ENCODE assay signal across 25 cellular contexts in genomic region chr4:40562681-40563080, GRCh38.
DNase-seq lines count a peak whose midpoint lies in the region; ATAC-seq and TF ChIP-seq lines count a peak whose summit lies in the region.
"Had no signal": no experiment of that assay in that cellular context is flagged by ENCODE, and none has a peak within 500 bp of the region (broad histone marks: within the 10 kb centered on the region; RNA-seq: fewer than 3 reads in every experiment).

No MANE protein-coding gene starts in this region.

- H4K20me1 ChIP-seq in mammary epithelial cell (ENCODE audit: insufficient read depth, low read length) (no peaks in the 10 kb centered on the region), hepatocyte (ENCODE audit: insufficient read depth, poor library complexity, severe bottlenecking) (no peaks in the 10 kb centered on the region)
- H4K20me1 ChIP-seq: BLaER1 had no signal

- peak; percentile 37 for DNase-seq in MCF 10A (ENCODE audit: unreplicated experiment)
- no peak for DNase-seq in mammary epithelial cell
- peak; percentile 11 for DNase-seq in NCI-H69 (lab: John Stamatoyannopoulos, UW)
- DNase-seq in hepatocyte (ENCODE audit: low spot score), result no peak
- no peak for DNase-seq in upper lobe of left lung
- no peak for DNase-seq in DMS153 (lab: John Stamatoyannopoulos, UW)
- no peak for DNase-seq in COLO668 (lab: John Stamatoyannopoulos, UW; ENCODE audit: unreplicated experiment)
- DNase-seq in ovary, result no peak
- DNase-seq: activated B cell treated with CpG ODN at 0.5 μM for 24 hours; activated CD4-positive, alpha-beta T cell treated with anti-CD3 and anti-CD28 coated beads, Interleukin-2, amount 50 U/mL, for 4 hours; activated CD8-positive, alpha-beta memory T cell treated with anti-CD3 and anti-CD28 coated beads, Interleukin-2, amount 50 U/mL, for 48 hours; activated gamma-delta T cell; DMS 273 treated with DMSO at 0.1 percent for 48 hours; effector memory CD8-positive, alpha-beta T cell; kidney glomerular epithelial cell; NCI-H1105; NCI-H2107; occipital lobe; stimulated activated naive CD8-positive, alpha-beta T cell treated with anti-CD3 and anti-CD28 coated beads, Interleukin-15, amount 100 ng/mL, for 72 hours; transverse colon had no signal

- BruUV-seq in MCF 10A (replicated peaks; lab: Mats Ljungman, UMichigan) (no TSS peak), mammary epithelial cell (replicated peaks; lab: Mats Ljungman, UMichigan) (no TSS peak)

- in situ Hi-C loops in mammary epithelial cell (cut with MboI; ENCODE audit: low sequenced_read_pairs in 2 of 2), result no loop called here

- H3K36me3 ChIP-seq in mammary epithelial cell (ENCODE audit: insufficient read depth, low read length), result no peaks in the 10 kb centered on the region
- H3K36me3 ChIP-seq in hepatocyte (replicated peaks; ENCODE audit: insufficient read depth, low read depth), result no peaks in the 10 kb centered on the region
- no peaks in the 10 kb centered on the region for H3K36me3 ChIP-seq in upper lobe of left lung
- H3K36me3 ChIP-seq in ovary, result no peaks in the 10 kb centered on the region
- H3K36me3 ChIP-seq: BLaER1, esophagus muscularis mucosa, transverse colon had no signal

- no peak overlapping the region for H3K9ac ChIP-seq in mammary epithelial cell (ENCODE audit: insufficient read depth, low read length)
- H3K9ac ChIP-seq: BLaER1 had no signal

- H3K4me1 ChIP-seq in mammary epithelial cell (ENCODE audit: insufficient read depth, low read length) (peaks cover 3% of the 10 kb centered on the region), hepatocyte (ENCODE audit: insufficient read depth) (peaks cover 26% of the 10 kb centered on the region), upper lobe of left lung (peaks cover 11 to 43% (median 39%) of the 10 kb centered on the region in 4 donors), ovary (ENCODE audit: insufficient read depth) (peaks cover 12% of the 10 kb centered on the region)
- H3K4me1 ChIP-seq: esophagus muscularis mucosa, transverse colon had no signal

- H3K27ac Mint-ChIP-seq in MCF 10A (ENCODE audit: low read depth, unreplicated experiment), result no peak overlapping the region
- H3K27ac Mint-ChIP-seq: effector memory CD8-positive, alpha-beta T cell; memory B cell; stimulated activated naive CD8-positive, alpha-beta T cell treated with anti-CD3 and anti-CD28 coated beads, Interleukin-15, amount 100 ng/mL, for 72 hours had no signal

- H3K4me3 ChIP-seq in mammary epithelial cell (replicated peaks in 1 of 3; ENCODE audit: insufficient read depth in 1 of 3, low read depth in 2 of 3, low read length in 3 of 3) (no peak overlapping the region), hepatocyte (no peak overlapping the region), upper lobe of left lung (no peak overlapping the region), ovary (no peak overlapping the region)
- H3K4me3 ChIP-seq: BLaER1, esophagus muscularis mucosa, transverse colon had no signal

- TF ChIP-seq CTCF in MCF 10A (IDR thresholded peaks at IDR 0.05; ENCODE audit: unreplicated experiment) (no peak), mammary epithelial cell (conservative IDR thresholded peaks at IDR 0.05 in 1 of 2, IDR thresholded peaks at IDR 0.05 in 1 of 2; ENCODE audit: extremely low read depth in 1 of 2, insufficient read depth in 1 of 2, low read depth in 1 of 2, low read length in 2 of 2) (no peak), hepatocyte (IDR thresholded peaks at IDR 0.05; ENCODE audit: poor library complexity) (no peak), upper lobe of left lung (IDR thresholded peaks at IDR 0.05) (no peak), ovary (IDR thresholded peaks at IDR 0.05) (no peak)

- intact Hi-C loops in MCF 10A (cut with micrococcal nuclease) (no loop called here), mammary epithelial cell (cut with micrococcal nuclease) (no loop called here), ovary (cut with DNase I) (no loop called here)

- TF ChIP-seq POLR2A in upper lobe of left lung (IDR thresholded peaks at IDR 0.05) (no peak), ovary (IDR thresholded peaks at IDR 0.05) (no peak)

- H3K4me1 Mint-ChIP-seq in MCF 10A (ENCODE audit: insufficient read depth, unreplicated experiment), result no peaks in the 10 kb centered on the region

- no peak for ATAC-seq in upper lobe of left lung (ENCODE audit: low FRiP score in 2 of 2)
- ATAC-seq: stimulated activated naive CD8-positive, alpha-beta T cell treated with anti-CD3 and anti-CD28 coated beads, Interleukin-15, amount 100 ng/mL, for 72 hours had no signal

- POLR2A ChIA-PET in MCF 10A (lab: Yijun Ruan, JAX), result interaction anchor here (0.6 to 1.7 kb wide), 3 partner anchors 9 to 70 kb away, joined by 3 to 4 read pairs (median 3); no protein-coding TSS in a partner anchor

- H3K79me2 ChIP-seq in mammary epithelial cell (ENCODE audit: insufficient read depth, low read length) (no peaks in the 10 kb centered on the region), hepatocyte (peaks cover 40% of the 10 kb centered on the region)

- no peaks in the 10 kb centered on the region for H3K9me2 ChIP-seq in hepatocyte (replicated peaks; ENCODE audit: insufficient read depth)

- H2AFZ ChIP-seq in mammary epithelial cell (ENCODE audit: low read depth, low read length) (no peak overlapping the region), hepatocyte (no peak overlapping the region)

- H3K27me3 Mint-ChIP-seq in MCF 10A (ENCODE audit: insufficient read depth, unreplicated experiment), result no peaks in the 10 kb centered on the region
- H3K27me3 Mint-ChIP-seq: activated B cell treated with CpG ODN at 0.5 μM for 24 hours; memory B cell; stimulated activated naive CD8-positive, alpha-beta T cell treated with anti-CD3 and anti-CD28 coated beads, Interleukin-15, amount 100 ng/mL, for 72 hours had no signal

- H3K27me3 ChIP-seq in mammary epithelial cell (ENCODE audit: insufficient read depth, low read length) (no peaks in the 10 kb centered on the region), hepatocyte (no peaks in the 10 kb centered on the region), upper lobe of left lung (no peaks in the 10 kb centered on the region), ovary (no peaks in the 10 kb centered on the region)
- H3K27me3 ChIP-seq: BLaER1, esophagus muscularis mucosa, transverse colon had no signal

- CTCF ChIA-PET in MCF 10A (lab: Yijun Ruan, JAX) (interaction anchor here (0.7 to 1.1 kb wide), 2 partner anchors 44 to 177 kb away, joined by 3 read pairs; no protein-coding TSS in a partner anchor), mammary epithelial cell (lab: Charles Lee; ENCODE audit: low non-redundant PET) (interaction anchor here (0.6 kb wide), 1 partner anchor 1094 kb away, joined by 3 read pairs; no protein-coding TSS in a partner anchor)

- no peak overlapping the region for H3K27ac ChIP-seq in mammary epithelial cell (ENCODE audit: insufficient read depth, low read depth, low read length)
- peak overlapping the region; percentile 39 for H3K27ac ChIP-seq in hepatocyte
- peak overlapping the region; percentile 1 to 72 (median 36) for H3K27ac ChIP-seq in upper lobe of left lung
- no peak overlapping the region for H3K27ac ChIP-seq in ovary
- H3K27ac ChIP-seq: BLaER1, esophagus muscularis mucosa, RWPE1, transverse colon had no signal

- TF ChIP-seq EP300 in upper lobe of left lung (IDR thresholded peaks at IDR 0.05), result no peak
- TF ChIP-seq EP300 in ovary (IDR thresholded peaks at IDR 0.05), result no peak

- no peaks in the 10 kb centered on the region for H3K9me3 ChIP-seq in mammary epithelial cell (replicated peaks; ENCODE audit: insufficient read depth, low read length)
- no peaks in the 10 kb centered on the region for H3K9me3 ChIP-seq in hepatocyte (ENCODE audit: low read depth)
- no peaks in the 10 kb centered on the region for H3K9me3 ChIP-seq in upper lobe of left lung
- H3K9me3 ChIP-seq in ovary, result no peaks in the 10 kb centered on the region
- H3K9me3 ChIP-seq: BLaER1, esophagus muscularis mucosa, transverse colon had no signal

- no peak overlapping the region for H3K4me3 Mint-ChIP-seq in MCF 10A (ENCODE audit: unreplicated experiment)
- H3K4me3 Mint-ChIP-seq: activated B cell treated with CpG ODN at 0.5 μM for 24 hours; brain; effector memory CD8-positive, alpha-beta T cell; memory B cell; stimulated activated naive CD8-positive, alpha-beta T cell treated with anti-CD3 and anti-CD28 coated beads, Interleukin-15, amount 100 ng/mL, for 72 hours had no signal

- no peak overlapping the region for H3K4me2 ChIP-seq in mammary epithelial cell (ENCODE audit: insufficient read depth, low read depth, low read length)
- H3K4me2 ChIP-seq in hepatocyte, result no peak overlapping the region
- H3K4me2 ChIP-seq: BLaER1 had no signal

- dilution Hi-C loops in mammary epithelial cell (cut with HindIII; ENCODE audit: low sequenced_read_pairs), result loop anchor here (10.0 kb wide), 1 partner anchor 58 kb away; no protein-coding TSS in a partner anchor

- no peaks in the 10 kb centered on the region for H3K36me3 Mint-ChIP-seq in MCF 10A (ENCODE audit: insufficient read depth, unreplicated experiment)
- H3K36me3 Mint-ChIP-seq: brain, memory B cell had no signal

- no peaks in the 10 kb centered on the region for H3K9me3 Mint-ChIP-seq in MCF 10A (ENCODE audit: unreplicated experiment)
- H3K9me3 Mint-ChIP-seq: activated B cell treated with CpG ODN at 0.5 μM for 24 hours; brain; effector memory CD8-positive, alpha-beta T cell; memory B cell; stimulated activated naive CD8-positive, alpha-beta T cell treated with anti-CD3 and anti-CD28 coated beads, Interleukin-15, amount 100 ng/mL, for 72 hours had no signal

- 64% methylated on average over 7 of the region's 7 CpGs for WGBS in mammary epithelial cell (ENCODE audit: low coverage, missing lambda C conversion rate)
- WGBS in hepatocyte (ENCODE audit: low lambda C conversion rate, missing lambda C conversion rate), result 77% methylated on average over 7 of the region's 7 CpGs
- WGBS in upper lobe of left lung, 2 donors, result 78 to 84% methylated on average over 7 of the region's 7 CpGs
- WGBS in ovary, 3 donors, result 81 to 82% (median 81%) methylated on average over 7 of the region's 7 CpGs

Comparison
In these comparisons a context has a peak if more than half of its experiments do, and no peak if none do; other contexts are left out.
1. DNase-seq: peak in MCF 10A (single experiment) and NCI-H69 (single experiment); none in mammary epithelial cell (single experiment), hepatocyte (single experiment), upper lobe of left lung (0 of 2), DMS153 (single experiment), COLO668 (single experiment) and ovary (0 of 5).
2. H3K27ac ChIP-seq: peak in hepatocyte (single experiment) and upper lobe of left lung (4 of 4); none in mammary epithelial cell (single experiment) and ovary (0 of 2).